11 cellular contexts compared by ENCODE assay signal in genomic region chr3:171393032-171393744, GRCh38.
DNase-seq lines count a peak whose midpoint lies in the region; ATAC-seq, FAIRE-seq and TF ChIP-seq lines count a peak whose summit lies in the region.
"Had no signal": no experiment of that assay in that cellular context is flagged by ENCODE, and none has a peak within 500 bp of the region (broad histone marks: within the 10 kb centered on the region; RNA-seq: fewer than 3 reads in every experiment).

No MANE protein-coding gene starts in this region.

- peak overlapping the region; percentile 14; the same call in 1 of the 2 replicates for H3K9ac ChIP-seq in GM12878 (ENCODE audit: control insufficient read depth, insufficient read depth, low read length)

- intact Hi-C loops in Right ventricle myocardium inferior (cut with DNase I) = no loop called here
- intact Hi-C loops in cardiac septum (cut with DNase I) = loop anchor here (10.0 kb wide), 1 partner anchor 62 kb away; no protein-coding TSS in a partner anchor
- intact Hi-C loops in GM12878 (cut with micrococcal nuclease; ENCODE audit: unreplicated experiment) = no loop called here
- intact Hi-C loops in thyroid gland (cut with DNase I) = no loop called here

- no peaks in the 10 kb centered on the region for H4K20me1 ChIP-seq in GM12878 (ENCODE audit: control insufficient read depth, insufficient read depth)

- H3K79me2 ChIP-seq in GM12878 (ENCODE audit: control insufficient read depth, insufficient read depth, low read length) = peaks cover 98% of the 10 kb centered on the region

- H3K36me3 ChIP-seq in GM12878 (ENCODE audit: control insufficient read depth in 2 of 2, insufficient read depth in 2 of 2, low read length in 1 of 2) (no peaks in the 10 kb centered on the region; a peak in 1 of 4 replicates), thyroid gland (no peaks in the 10 kb centered on the region)

- WGBS in GM12878 (ENCODE audit: insufficient coverage, insufficient replicate concordance, low lambda C conversion rate, missing lambda C conversion rate) = 73% methylated on average over 7 of the region's 7 CpGs
- 43 to 62% methylated on average over 7 of the region's 7 CpGs for WGBS in thyroid gland, 2 donors

- H3K9me3 ChIP-seq in GM12878 (replicated peaks; ENCODE audit: control insufficient read depth, insufficient read depth, low read length) (no peaks in the 10 kb centered on the region; the same call in 1 of the 3 replicates), thyroid gland (no peaks in the 10 kb centered on the region)

- TF ChIP-seq EP300 in GM12878 (IDR thresholded peaks at IDR 0.05; ENCODE audit: borderline replicate concordance in 1 of 2, control insufficient read depth in 1 of 2, low read depth in 2 of 2, low read length in 2 of 2) = no peak

- H3K4me1 ChIP-seq in GM12878 (ENCODE audit: control insufficient read depth, insufficient read depth, low read length) = peaks cover 19% of the 10 kb centered on the region
- H3K4me1 ChIP-seq in thyroid gland = peaks cover 0 to 5% of the 10 kb centered on the region in 2 donors

- RAD21 ChIA-PET in GM12878 (lab: Charles Lee; ENCODE audit: unreplicated experiment) = interaction anchor here (0.7 to 1.3 kb wide), 3 partner anchors 12 to 45 kb away, joined by 3 to 4 read pairs (median 3); no protein-coding TSS in a partner anchor

- POLR2A ChIA-PET in GM12878 (lab: Charles Lee) = interaction anchor here (0.6 to 1.3 kb wide), 4 partner anchors 11 to 77 kb away, joined by 3 to 7 read pairs (median 4); no protein-coding TSS in a partner anchor

- CTCF ChIA-PET in GM12878 (lab: Yijun Ruan, JAX) = interaction anchor here (1.1 to 3.5 kb wide), 4 partner anchors 9 to 59 kb away, joined by 3 to 14 read pairs (median 6); no protein-coding TSS in a partner anchor

- TF ChIP-seq CTCF in GM12878 (IDR thresholded peaks at IDR 0.05 in 2 of 3, conservative IDR thresholded peaks at IDR 0.05 in 1 of 3; ENCODE audit: control insufficient read depth in 2 of 3, extremely low read depth in 1 of 3, insufficient read depth in 1 of 3, low read depth in 3 of 3, low read length in 3 of 3) (no peak), thyroid gland (IDR thresholded peaks at IDR 0.05) (no peak)

- in situ Hi-C loops in GM12878 (cut with MboI) = no loop called here

- peak overlapping the region; percentile 60 for H3K4me2 ChIP-seq in GM12878 (ENCODE audit: control insufficient read depth, insufficient read depth)

- H3K4me3 ChIP-seq in GM12878 (no peak overlapping the region; the same call in 1 of the 2 replicates), thyroid gland (replicated peaks in 1 of 3) (no peak overlapping the region)

- H3K27me3 ChIP-seq in GM12878 (replicated peaks in 1 of 2; ENCODE audit: control insufficient read depth in 2 of 2, insufficient read depth in 2 of 2, low read length in 1 of 2) (no peaks in the 10 kb centered on the region), thyroid gland (no peaks in the 10 kb centered on the region)

- SMC1A ChIA-PET in GM12878 (lab: Charles Lee; ENCODE audit: uncharacterized antibody, unreplicated experiment) = interaction anchor here (0.6 to 2.5 kb wide), 15 partner anchors 9 to 144 kb away, joined by 3 to 10 read pairs (median 4); no protein-coding TSS in a partner anchor

- FAIRE-seq in GM12878 (lab: Jason Lieb, UNC) = no peak
- FAIRE-seq: colon, HTR-8/SVneo had no signal

- TF ChIP-seq POLR2A in GM12878 (IDR thresholded peaks at IDR 0.05; ENCODE audit: low read depth, low read length) = no peak
- no peak for TF ChIP-seq POLR2A in thyroid gland (IDR thresholded peaks at IDR 0.05)

- H2AFZ ChIP-seq in GM12878 (ENCODE audit: control insufficient read depth, low read depth, low read length) = no peak overlapping the region

- ATAC-seq in Right ventricle myocardium inferior (peak; percentile 22), GM12878 (peak; percentile 46), GM19351 (IDR thresholded peaks at IDR 0.05; ENCODE audit: unreplicated experiment) (no peak)

- TF ChIP-seq RAD21 in GM12878 (IDR thresholded peaks at IDR 0.05; ENCODE audit: insufficient read depth, low read depth, low read length) = no peak

- DNase-seq in Right ventricle myocardium inferior (ENCODE audit: missing footprints) (no peak), cardiac septum (ENCODE audit: low spot score) (no peak), GM12878 (ENCODE audit: low read depth, low spot score) (no peak), iPS-NIHi7 (ENCODE audit: extremely low spot score) (peak; percentile 33), smooth muscle cell of the brain vasculature (ENCODE audit: low read depth, low spot score) (peak; percentile 54), NCI-H1048 (lab: John Stamatoyannopoulos, UW) (no peak), thyroid gland (no peak)
- DNase-seq: T-helper 9 cell had no signal

- no TSS peak for BruUV-seq in GM12878 (replicated peaks; lab: Mats Ljungman, UMichigan)

- H3K27ac ChIP-seq in GM12878 (ENCODE audit: control insufficient read depth, insufficient read depth) (peak overlapping the region; percentile 46), thyroid gland (no peak overlapping the region)

TF ChIP-seq in GM12878, 131 proteins besides CTCF, POLR2A, EP300 and RAD21:
- TF ChIP-seq SMAD1 (IDR thresholded peaks at IDR 0.05; ENCODE audit: low read depth, partially characterized antibody) = no peak
- TF ChIP-seq HDAC2 (IDR thresholded peaks at IDR 0.05) = no peak
- no peak for TF ChIP-seq SPI1 (IDR thresholded peaks at IDR 0.05; ENCODE audit: borderline replicate concordance, insufficient read depth, low read depth, low read length)
- no peak for TF ChIP-seq CBX3 (IDR thresholded peaks at IDR 0.05; ENCODE audit: borderline replicate concordance, low read depth)
- TF ChIP-seq DPF2 (IDR thresholded peaks at IDR 0.05) = no peak
- no peak for TF ChIP-seq ZNF24 (IDR thresholded peaks at IDR 0.05)
- TF ChIP-seq SREBF1 (IDR thresholded peaks at IDR 0.05; ENCODE audit: low read length) = no peak
- no peak for TF ChIP-seq NBN (IDR thresholded peaks at IDR 0.05)
- TF ChIP-seq ZBED1 (IDR thresholded peaks at IDR 0.05; ENCODE audit: borderline replicate concordance) = no peak
- no peak for TF ChIP-seq MTA3 (IDR thresholded peaks at IDR 0.05; ENCODE audit: borderline replicate concordance, low read length)
- no peak for TF ChIP-seq NR2F1 (conservative IDR thresholded peaks at IDR 0.05)
- no peak for TF ChIP-seq PML (IDR thresholded peaks at IDR 0.05; ENCODE audit: low read length)
- no peak for TF ChIP-seq EED (IDR thresholded peaks at IDR 0.05; ENCODE audit: low read depth)

Comparison
In these comparisons a context has a peak if more than half of its experiments do, and no peak if none do; other contexts are left out.
1. DNase-seq: peak in iPS-NIHi7 (single experiment) and smooth muscle cell of the brain vasculature (single experiment); none in Right ventricle myocardium inferior (single experiment), cardiac septum (single experiment), GM12878 (single experiment), NCI-H1048 (single experiment) and thyroid gland (0 of 2).